Comparison of ENCODE assay signal across 9 cellular contexts in the genomic region with DNA sequence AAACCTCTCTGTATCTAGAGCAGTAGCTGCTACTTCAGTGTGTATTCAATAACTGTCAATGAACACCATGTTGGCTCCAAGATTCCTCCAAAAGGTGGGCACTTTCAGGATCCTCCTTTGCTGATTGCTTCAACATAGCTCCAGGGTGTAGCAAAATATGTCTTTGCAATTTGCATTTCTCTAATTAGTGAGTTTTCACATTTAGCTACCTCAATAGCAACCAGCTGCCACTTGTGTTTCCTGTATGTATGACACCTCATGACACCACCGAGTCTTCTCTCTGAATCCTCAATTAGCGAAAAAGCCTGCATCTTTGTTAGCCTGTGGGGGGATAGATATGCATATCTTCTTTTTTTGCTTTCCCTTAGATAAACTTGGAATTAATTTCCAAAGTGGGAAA.
"Had no signal": no experiment of that assay in that cellular context is flagged by ENCODE, and none has a peak within 500 bp of the region (broad histone marks: within the 10 kb centered on the region; RNA-seq: fewer than 3 reads in every experiment).

No MANE protein-coding gene starts in this region.

- H3K36me3 ChIP-seq: HAP-1 had no signal

- DNase-seq: GM23248, GOT3, H7, HFFc6 had no signal

- ATAC-seq: HCT116, HepG2 had no signal

- H3K9ac ChIP-seq: GM23248 had no signal

- H3K4me1 ChIP-seq: HAP-1 had no signal

- H3K27ac Mint-ChIP-seq: HFFc6, IgD-negative memory B cell had no signal

- H3K4me3 Mint-ChIP-seq: HFFc6, IgD-negative memory B cell had no signal

- H3K4me3 ChIP-seq: GM23248, HAP-1 had no signal

- H3K27me3 Mint-ChIP-seq: IgD-negative memory B cell had no signal

- FAIRE-seq: HepG2 had no signal

- H3K4me1 Mint-ChIP-seq: IgD-negative memory B cell had no signal

- H3K27ac ChIP-seq: GM23248, HL-60 had no signal

- H2AFZ ChIP-seq: GM23248 had no signal

- H3K9me3 ChIP-seq: HAP-1 had no signal

- H3K36me3 Mint-ChIP-seq: IgD-negative memory B cell had no signal
